1 cellular context compared by ENCODE assay signal in genomic region chr7:101108961-101109360, GRCh38.
TF ChIP-seq lines count a peak whose summit lies in the region.

No MANE protein-coding gene starts in this region.

TF ChIP-seq in GM23338, 12 proteins besides CTCF, POLR2A, EP300 and RAD21 (continued from another document):
- TF ChIP-seq ZNF462 (CRISPR knock-in tag; IDR thresholded peaks at IDR 0.05) = no peak
